In the genomic region with DNA sequence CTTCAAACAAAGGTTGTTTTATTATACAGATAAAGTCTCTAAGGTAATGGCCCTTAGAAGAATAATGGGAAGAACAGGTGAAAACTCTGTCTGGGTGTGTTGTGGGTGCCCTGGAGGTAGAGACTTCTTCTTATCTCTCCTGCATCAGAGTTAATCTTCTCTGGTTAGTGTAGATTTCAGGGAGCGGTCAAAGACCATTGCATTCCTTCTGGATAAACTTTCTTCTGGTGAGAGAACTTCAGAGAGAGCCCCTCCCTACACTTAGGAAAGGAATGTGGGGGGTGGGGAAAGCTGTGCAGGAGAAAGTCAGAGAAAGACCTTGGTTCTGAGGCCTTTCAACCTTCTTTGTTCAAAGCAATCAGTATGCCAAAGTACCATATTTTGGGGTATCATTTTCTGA, we compare ENCODE assay signal across 33 cellular contexts.
A peak's percentile ranks its signal among the peaks of the same experiment; 100 is the strongest.
DNase-seq lines count a peak whose midpoint lies in the region; ATAC-seq, FAIRE-seq and TF ChIP-seq lines count a peak whose summit lies in the region.
"Had no signal": no experiment of that assay in that cellular context is flagged by ENCODE, and none has a peak within 500 bp of the region (broad histone marks: within the 10 kb centered on the region; RNA-seq: fewer than 3 reads in every experiment).

No MANE protein-coding gene starts in this region.

- no peak overlapping the region for H3K27ac ChIP-seq in GM23338 (ENCODE audit: low read depth)
- H3K27ac ChIP-seq in astrocyte (ENCODE audit: low read depth, low read length), result no peak overlapping the region
- no peak overlapping the region for H3K27ac ChIP-seq in small intestine (ENCODE audit: low read depth in 1 of 2, low read length in 1 of 2)
- no peak overlapping the region for H3K27ac ChIP-seq in brain microvascular endothelial cell
- H3K27ac ChIP-seq: body of pancreas, neutrophil, psoas muscle, stomach, thyroid gland had no signal

- no peak overlapping the region for H2AFZ ChIP-seq in GM23338
- H2AFZ ChIP-seq in astrocyte (ENCODE audit: low read depth, low read length), result no peak overlapping the region

- H3K4me3 ChIP-seq in GM23338, result no peak overlapping the region
- H3K4me3 ChIP-seq in astrocyte (ENCODE audit: insufficient read depth, low read depth, low read length), result no peak overlapping the region
- no peak overlapping the region for H3K4me3 ChIP-seq in small intestine (ENCODE audit: low read depth in 1 of 2, low read length in 2 of 2)
- no peak overlapping the region for H3K4me3 ChIP-seq in brain microvascular endothelial cell (ENCODE audit: low read depth, low read length)
- H3K4me3 ChIP-seq: body of pancreas, lung, psoas muscle, stomach, thyroid gland had no signal

- H3K36me3 ChIP-seq in GM23338 (ENCODE audit: insufficient read depth), result no peaks in the 10 kb centered on the region
- H3K36me3 ChIP-seq in astrocyte (ENCODE audit: insufficient read depth, low read length), result no peaks in the 10 kb centered on the region
- no peaks in the 10 kb centered on the region for H3K36me3 ChIP-seq in small intestine (ENCODE audit: control insufficient read depth in 2 of 2, insufficient read depth in 2 of 2, low read length in 2 of 2)
- H3K36me3 ChIP-seq in brain microvascular endothelial cell (replicated peaks), result no peaks in the 10 kb centered on the region
- H3K36me3 ChIP-seq: BE2C, neutrophil, stomach, thyroid gland had no signal

- H3K4me1 Mint-ChIP-seq in GM23338 (peaks cover 25% of the 10 kb centered on the region), astrocyte (ENCODE audit: low read depth, unreplicated experiment) (peaks cover 53% of the 10 kb centered on the region)
- H3K4me1 Mint-ChIP-seq: activated naive CD8-positive, alpha-beta T cell treated with anti-CD3 and anti-CD28 coated beads, Interleukin-2, amount 50 U/mL, for 24 hours; CD8-positive, alpha-beta memory T cell had no signal

- 20 to 42% (median 26%) methylated on average over 1 of the region's 1 CpG for WGBS in small intestine, 3 donors

- H3F3A ChIP-seq in GM23338 (replicated peaks; ENCODE audit: low read depth), result no peaks in the 10 kb centered on the region

- DNase-seq in GM23338 (ENCODE audit: low spot score) (peak; percentile 58), astrocyte (ENCODE audit: low read depth) (peak; percentile 40), left kidney (ENCODE audit: low read depth, low spot score) (peak; percentile 73), small intestine (peak; percentile 27), DMS 273 (lab: John Stamatoyannopoulos, UW; ENCODE audit: unreplicated experiment) (no peak), brain microvascular endothelial cell (no peak)
- DNase-seq in NK-92 treated with Interleukin-12 subunit alpha and Interleukin-12 subunit beta, amount 100 ng/mL, for 24 hours (lab: John Stamatoyannopoulos, UW), result no peak
- DNase-seq: activated CD4-positive, alpha-beta T cell treated with anti-CD3 and anti-CD28 coated beads for 4 hours; activated CD8-positive, alpha-beta memory T cell treated with anti-CD3 and anti-CD28 coated beads for 24 hours; activated gamma-delta T cell; activated naive CD8-positive, alpha-beta T cell treated with anti-CD3 and anti-CD28 coated beads, Interleukin-2, amount 50 U/mL, for 24 hours; BE2C; body of pancreas; CD8-positive, alpha-beta memory T cell; cerebellar nuclear complex; DMS153; NCI-H1436; NCI-H2107; NCI-H446 treated with DMSO at 0.1 percent for 48 hours; psoas muscle; stomach; T-helper 2 cell had no signal

- no peak overlapping the region for H3K9ac ChIP-seq in astrocyte (ENCODE audit: low read length)

- H3K9me3 Mint-ChIP-seq in GM23338, result no peaks in the 10 kb centered on the region
- peaks cover 3% of the 10 kb centered on the region for H3K9me3 Mint-ChIP-seq in astrocyte (ENCODE audit: unreplicated experiment)

- FAIRE-seq in astrocyte (lab: Jason Lieb, UNC), result no peak
- no peak for FAIRE-seq in small intestine (lab: Jason Lieb, UNC)
- FAIRE-seq: frontal cortex, G401.6, H54, HTR-8/SVneo, keratinocyte had no signal

- in situ Hi-C loops in brain microvascular endothelial cell (cut with HindIII; ENCODE audit: low pct_ligation_motif_present, low sequenced_read_pairs), result no loop called here

- H3K27me3 ChIP-seq in GM23338 (ENCODE audit: insufficient read depth) (no peaks in the 10 kb centered on the region), astrocyte (ENCODE audit: insufficient read depth, low read length) (no peaks in the 10 kb centered on the region), small intestine (ENCODE audit: control insufficient read depth in 2 of 2, insufficient read depth in 2 of 2, low read length in 2 of 2) (no peaks in the 10 kb centered on the region), brain microvascular endothelial cell (replicated peaks) (no peaks in the 10 kb centered on the region)
- H3K27me3 ChIP-seq: BE2C, body of pancreas, neutrophil, stomach, thyroid gland had no signal

- no peak overlapping the region for H3K4me3 Mint-ChIP-seq in GM23338
- no peak overlapping the region for H3K4me3 Mint-ChIP-seq in astrocyte (ENCODE audit: unreplicated experiment)
- H3K4me3 Mint-ChIP-seq: activated naive CD8-positive, alpha-beta T cell treated with anti-CD3 and anti-CD28 coated beads, Interleukin-2, amount 50 U/mL, for 24 hours; CD8-positive, alpha-beta memory T cell had no signal

- no peak for TF ChIP-seq CTCF in GM23338 (conservative IDR thresholded peaks at IDR 0.05; ENCODE audit: low read depth in 2 of 2)
- no peak for TF ChIP-seq CTCF in astrocyte (IDR thresholded peaks at IDR 0.05; ENCODE audit: insufficient read depth, low read depth, low read length)
- TF ChIP-seq CTCF in brain microvascular endothelial cell (IDR thresholded peaks at IDR 0.05; ENCODE audit: low read depth, low read length, missing control alignments), result no peak

- H3K36me3 Mint-ChIP-seq in GM23338 (ENCODE audit: low read depth) (no peaks in the 10 kb centered on the region), astrocyte (ENCODE audit: low read depth, unreplicated experiment) (peaks cover 2% of the 10 kb centered on the region)
- H3K36me3 Mint-ChIP-seq: CD8-positive, alpha-beta memory T cell had no signal

- H3K27ac Mint-ChIP-seq in GM23338 (peak overlapping the region; percentile 38), astrocyte (ENCODE audit: unreplicated experiment) (peak overlapping the region; percentile 15)
- H3K27ac Mint-ChIP-seq: activated naive CD8-positive, alpha-beta T cell treated with anti-CD3 and anti-CD28 coated beads, Interleukin-2, amount 50 U/mL, for 24 hours; CD8-positive, alpha-beta memory T cell had no signal

- H3K9me3 ChIP-seq in astrocyte (ENCODE audit: insufficient read depth, low read depth, low read length), result no peaks in the 10 kb centered on the region
- no peaks in the 10 kb centered on the region for H3K9me3 ChIP-seq in small intestine (ENCODE audit: control insufficient read depth, low read depth)
- H3K9me3 ChIP-seq: BE2C, body of pancreas, neutrophil, psoas muscle, thyroid gland had no signal

- H3K79me2 ChIP-seq in GM23338 (replicated peaks; ENCODE audit: insufficient read depth) (no peaks in the 10 kb centered on the region), astrocyte (ENCODE audit: insufficient read depth, low read length) (no peaks in the 10 kb centered on the region)

- H3K4me2 ChIP-seq in GM23338, result no peak overlapping the region
- H3K4me2 ChIP-seq in astrocyte (ENCODE audit: low read length), result no peak overlapping the region

- H3K27me3 Mint-ChIP-seq in GM23338 (ENCODE audit: insufficient read depth, low read depth, poor library complexity) (no peaks in the 10 kb centered on the region), astrocyte (ENCODE audit: low read depth, unreplicated experiment) (no peaks in the 10 kb centered on the region)
- H3K27me3 Mint-ChIP-seq: activated naive CD8-positive, alpha-beta T cell treated with anti-CD3 and anti-CD28 coated beads, Interleukin-2, amount 50 U/mL, for 24 hours; CD8-positive, alpha-beta memory T cell had no signal

- no peaks in the 10 kb centered on the region; the same call in 1 of the 2 replicates for H3K9me2 ChIP-seq in GM23338 (ENCODE audit: insufficient read depth)

- ATAC-seq in GM23338 (peak; percentile 78), HG02970 (IDR thresholded peaks at IDR 0.05; ENCODE audit: low FRiP score, unreplicated experiment) (no peak)
- ATAC-seq: activated naive CD8-positive, alpha-beta T cell treated with anti-CD3 and anti-CD28 coated beads, Interleukin-2, amount 50 U/mL, for 24 hours; body of pancreas; psoas muscle; Right ventricle myocardium inferior; SK-N-SH treated with all-trans-retinoic acid at 6 μM for 48 hours had no signal

- H4K20me1 ChIP-seq in GM23338 (replicated peaks; ENCODE audit: insufficient read depth) (no peaks in the 10 kb centered on the region), astrocyte (ENCODE audit: insufficient read depth, low read length) (no peaks in the 10 kb centered on the region)

- H3K4me1 ChIP-seq in GM23338 (ENCODE audit: insufficient read depth) (0 out of 2 replicates have a peak, but pooled peaks cover 4% of the 10 kb centered on the region), astrocyte (ENCODE audit: insufficient read depth, low read length) (peaks cover 8% of the 10 kb centered on the region), small intestine (ENCODE audit: control insufficient read depth in 2 of 2, insufficient read depth in 1 of 2, low read depth in 1 of 2, low read length in 1 of 2) (no peaks in the 10 kb centered on the region)
- H3K4me1 ChIP-seq: BE2C, body of pancreas, psoas muscle, thyroid gland had no signal

Comparison
In these comparisons a context has a peak if more than half of its experiments do, and no peak if none do; other contexts are left out.
1. DNase-seq: peak in GM23338 (single experiment), astrocyte (single experiment), left kidney (single experiment) and small intestine (single experiment); none in DMS 273 (single experiment), NK-92 treated with Interleukin-12 subunit alpha and Interleukin-12 subunit beta, amount 100 ng/mL, for 24 hours (single experiment) and brain microvascular endothelial cell (single experiment).